Comparison of ENCODE assay signal across 35 cellular contexts in the genomic region with DNA sequence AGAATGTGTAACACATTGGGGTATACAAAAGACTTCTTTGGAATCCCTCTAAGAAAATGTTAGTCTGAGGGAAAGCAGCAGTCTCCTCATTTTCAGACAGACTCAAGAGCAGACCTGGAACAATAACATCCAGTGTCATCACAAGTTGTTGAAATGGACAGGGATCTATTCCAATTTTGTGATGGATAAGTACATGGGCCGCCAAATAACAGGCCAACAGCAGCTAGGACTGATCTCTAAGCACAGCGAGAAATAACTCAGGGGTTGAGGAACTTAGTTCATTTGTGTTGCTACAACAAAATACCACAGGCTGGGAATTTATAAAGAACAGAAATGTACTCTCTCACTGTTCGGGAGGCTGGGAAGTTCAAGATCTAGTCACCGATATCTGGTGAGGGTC.
"Had no signal": no experiment of that assay in that cellular context is flagged by ENCODE, and none has a peak within 500 bp of the region (broad histone marks: within the 10 kb centered on the region; RNA-seq: fewer than 3 reads in every experiment).

No MANE protein-coding gene starts in this region.

- H3K4me3 ChIP-seq: adrenal gland, body of pancreas, breast epithelium had no signal

- H3K9me3 ChIP-seq: adrenal gland had no signal

- H3K4me1 ChIP-seq: adrenal gland, body of pancreas, breast epithelium had no signal

- H3K27me3 ChIP-seq: adrenal gland, body of pancreas, brain microvascular endothelial cell, breast epithelium had no signal

- ATAC-seq: activated CD8-positive, alpha-beta T cell treated with anti-CD3 and anti-CD28 coated beads for 36 hours; activated naive CD4-positive, alpha-beta T cell treated with anti-CD3 and anti-CD28 coated beads, Interleukin-2, amount 50 U/mL, for 72 hours; activated T-cell treated with anti-CD3 and anti-CD28 coated beads, Interleukin-2, amount 50 U/mL, for 4 hours; activated T-cell treated with anti-CD3 and anti-CD28 coated beads, Interleukin-2, amount 50 U/mL, for 72 hours; activated T-helper 17 cell treated with anti-CD3 and anti-CD28 coated beads, Interleukin-2, amount 50 U/mL, for 72 hours; body of pancreas had no signal

- DNase-seq: activated B cell treated with CpG ODN at 0.5 μM for 24 hours; activated CD4-positive, alpha-beta memory T cell treated with anti-CD3 and anti-CD28 coated beads for 36 hours; activated CD4-positive, alpha-beta T cell treated with anti-CD3 and anti-CD28 coated beads for 4 hours; activated CD4-positive, alpha-beta T cell treated with anti-CD3 and anti-CD28 coated beads, Interleukin-2, amount 10 ng/mL, durations not matched to agents 24 days and 14 days; activated CD4-positive, alpha-beta T cell treated with anti-CD3 and anti-CD28 coated beads, Interleukin-2, amount 50 U/mL, for 1 hour; activated CD4-positive, alpha-beta T cell treated with anti-CD3 and anti-CD28 coated beads, Interleukin-2, amount 50 U/mL, for 4 hours; activated CD4-positive, CD25-positive, alpha-beta regulatory T cell treated with anti-CD3 and anti-CD28 coated beads, Interleukin-2, amount 50 U/mL, for 72 hours; activated CD8-positive, alpha-beta memory T cell treated with anti-CD3 and anti-CD28 coated beads, Interleukin-2, amount 50 U/mL, for 4 hours; activated CD8-positive, alpha-beta T cell treated with anti-CD3 and anti-CD28 coated beads for 36 hours; activated effector memory CD4-positive, alpha-beta T cell treated with anti-CD3 and anti-CD28 coated beads, Interleukin-2, amount 50 U/mL, for 16 hours; activated gamma-delta T cell treated with Interleukin-2 at 50 U/mL for 16 hours; activated naive CD4-positive, alpha-beta T cell; activated naive CD4-positive, alpha-beta T cell treated with anti-CD3 and anti-CD28 coated beads for 36 hours; activated naive CD4-positive, alpha-beta T cell treated with anti-CD3 and anti-CD28 coated beads, Interleukin-2, amount 50 U/mL, for 16 hours; activated naive CD8-positive, alpha-beta T cell treated with anti-CD3 and anti-CD28 coated beads for 36 hours; activated T-cell treated with anti-CD3 and anti-CD28 coated beads for 4 hours; activated T-cell treated with anti-CD3 and anti-CD28 coated beads, Interleukin-2, amount 50 U/mL, for 1 hour; activated T-cell treated with anti-CD3 and anti-CD28 coated beads, Interleukin-2, amount 50 U/mL, for 4 hours; activated T-cell treated with anti-CD3 and anti-CD28 coated beads, Interleukin-2, amount 50 U/mL, for 72 hours; adrenal gland; amniotic stem cell; aorta; body of pancreas; brain microvascular endothelial cell; caudate nucleus; cerebellar nuclear complex; T-helper 1 cell; T-helper 2 cell; T-helper 9 cell had no signal

- FAIRE-seq: astrocyte, TTC549 had no signal

- H3K36me3 ChIP-seq: adrenal gland, brain microvascular endothelial cell, breast epithelium had no signal

- H3K27ac ChIP-seq: adrenal gland, body of pancreas, brain microvascular endothelial cell, breast epithelium, VCaP had no signal
